In the genomic region with DNA sequence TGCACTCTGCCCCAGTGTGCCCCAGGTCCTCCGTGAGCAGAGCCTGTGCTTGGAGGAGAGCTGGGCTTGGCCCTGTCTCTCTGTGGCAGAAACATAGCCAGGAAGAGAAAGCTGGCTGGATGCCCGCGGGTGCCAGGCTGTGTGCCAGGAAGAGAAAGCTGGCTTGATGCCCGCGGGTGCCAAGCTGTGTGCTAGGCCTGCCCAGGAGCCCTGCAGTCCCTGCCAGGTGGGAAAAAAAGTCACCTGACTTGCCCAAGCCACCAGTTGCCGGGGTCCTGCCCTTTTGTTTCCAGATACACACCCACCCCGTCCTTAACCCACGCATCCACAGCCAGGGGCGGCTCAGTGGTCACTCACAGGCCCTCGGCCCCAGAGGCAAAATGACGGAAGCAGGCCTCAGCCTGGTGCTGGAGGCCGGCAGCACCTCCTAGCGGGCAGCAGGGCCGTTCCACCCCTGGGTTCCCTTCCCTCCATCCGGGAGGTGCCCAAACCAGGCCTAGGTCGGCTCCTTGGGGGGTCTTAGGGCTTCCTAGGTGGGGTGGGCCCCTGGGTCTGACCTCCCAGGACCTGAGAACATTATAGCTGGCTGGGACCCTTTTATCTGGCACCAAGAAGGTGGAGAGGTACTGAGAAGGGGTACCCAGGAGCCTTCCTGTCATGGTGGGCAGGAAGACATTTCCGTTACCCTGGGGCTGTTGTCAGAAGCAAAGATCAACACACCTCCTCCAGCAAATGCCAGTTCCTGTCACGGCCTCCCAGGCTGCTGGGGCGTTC, we compare ENCODE assay signal across 8 cellular contexts. TPM values are rescaled to one million over a fixed set of nuclear protein-coding genes. Genes with fewer than 3 reads are reported as not detected.
A peak's percentile ranks its signal among the peaks of the same experiment; 100 is the strongest.
DNase-seq lines count a peak whose midpoint lies in the region; ATAC-seq and TF ChIP-seq lines count a peak whose summit lies in the region.

No MANE protein-coding gene starts in this region.

- TF ChIP-seq CTCF in GM12865 (IDR thresholded peaks at IDR 0.05; ENCODE audit: insufficient read depth, low read depth, low read length, missing control alignments) = peak; percentile 49
- TF ChIP-seq CTCF in neural progenitor cell (IDR thresholded peaks at IDR 0.05) = peak; percentile 22

- no peaks in the 10 kb centered on the region for H3K9me3 ChIP-seq in neural progenitor cell (ENCODE audit: low read depth)

- H3K4me3 ChIP-seq in GM12865 (ENCODE audit: low read depth, low read length) = no peak overlapping the region
- no peak overlapping the region for H3K4me3 ChIP-seq in neural progenitor cell

- H3K9ac ChIP-seq in neural progenitor cell = no peak overlapping the region

- peak overlapping the region; percentile 77 to 86 for H3K4me3 Mint-ChIP-seq in effector memory CD8-positive, alpha-beta T cell
- no peak overlapping the region for H3K4me3 Mint-ChIP-seq in neural progenitor cell

- H2AFZ ChIP-seq in neural progenitor cell (replicated peaks) = no peak overlapping the region

- no peaks in the 10 kb centered on the region for H3K36me3 ChIP-seq in neural progenitor cell

- peaks cover 72% of the 10 kb centered on the region for H3K36me3 Mint-ChIP-seq in effector memory CD8-positive, alpha-beta T cell (ENCODE audit: insufficient read depth)
- no peaks in the 10 kb centered on the region for H3K36me3 Mint-ChIP-seq in neural progenitor cell

- H3K79me2 ChIP-seq in neural progenitor cell (ENCODE audit: low read depth) = no peaks in the 10 kb centered on the region

- no peak overlapping the region for H3K4me2 ChIP-seq in neural progenitor cell

- H3K27me3 Mint-ChIP-seq in effector memory CD8-positive, alpha-beta T cell = no peaks in the 10 kb centered on the region
- H3K27me3 Mint-ChIP-seq in neural progenitor cell (ENCODE audit: insufficient read depth, low read depth) = peaks cover 3% of the 10 kb centered on the region

- peaks cover 13% of the 10 kb centered on the region for H3K4me1 ChIP-seq in neural progenitor cell

- peak overlapping the region; percentile 71 to 93 for H3K27ac Mint-ChIP-seq in effector memory CD8-positive, alpha-beta T cell
- H3K27ac Mint-ChIP-seq in neural progenitor cell = no peak overlapping the region

- no peaks in the 10 kb centered on the region for H3K27me3 ChIP-seq in neural progenitor cell

- H3K27ac ChIP-seq in neural progenitor cell = no peak overlapping the region

- no peaks in the 10 kb centered on the region for H3F3A ChIP-seq in neural progenitor cell (ENCODE audit: low read depth)

- no peak for DNase-seq in GM12865 (ENCODE audit: low read depth)
- peak; percentile 64 for DNase-seq in NCI-H2029 treated with DMSO at 0.1 percent for 48 hours (lab: John Stamatoyannopoulos, UW)
- peak; percentile 57 for DNase-seq in activated CD4-positive, alpha-beta T cell treated with anti-CD3 and anti-CD28 coated beads, Interleukin-2, amount 50 U/mL, for 1 hour
- peak; percentile 59 to 62 (median 60) for DNase-seq in effector memory CD8-positive, alpha-beta T cell
- no peak for DNase-seq in neural progenitor cell (ENCODE audit: low spot score)
- no peak for DNase-seq in KG1 (lab: John Stamatoyannopoulos, UW)
- DNase-seq in NCI-H748 (lab: John Stamatoyannopoulos, UW; ENCODE audit: unreplicated experiment) = no peak

- H3K9me3 Mint-ChIP-seq in effector memory CD8-positive, alpha-beta T cell = no peaks in the 10 kb centered on the region
- no peaks in the 10 kb centered on the region for H3K9me3 Mint-ChIP-seq in neural progenitor cell

- no peaks in the 10 kb centered on the region for H4K20me1 ChIP-seq in neural progenitor cell (ENCODE audit: low read depth)

- peak; percentile 68 for ATAC-seq in effector memory CD8-positive, alpha-beta T cell (replicated peaks)
- no peak for ATAC-seq in HG03135 (IDR thresholded peaks at IDR 0.05; ENCODE audit: unreplicated experiment)

- peaks cover 54 to 57% of the 10 kb centered on the region in 2 donors for H3K4me1 Mint-ChIP-seq in effector memory CD8-positive, alpha-beta T cell (ENCODE audit: low read depth in 2 of 2)
- peaks cover 5% of the 10 kb centered on the region for H3K4me1 Mint-ChIP-seq in neural progenitor cell

RNA-seq across cellular contexts. Expression of gene ITGB2, which starts 9.1 kb away (rescaled TPM):
- total RNA-seq in neural progenitor cell (ENCODE audit: low replicate concordance) = 0.09 TPM in 1 of 2 replicates, not detected in the other

RNA-seq across cellular contexts. Expression of gene SLX9, which starts 28.3 kb away (rescaled TPM):
- 4.7 and 17.1 TPM in 2 replicates for total RNA-seq in neural progenitor cell (ENCODE audit: low replicate concordance)

RNA-seq across cellular contexts. Expression of gene PTTG1IP, which starts 38.1 kb away (rescaled TPM):
- 162 and 192 TPM in 2 replicates for total RNA-seq in neural progenitor cell (ENCODE audit: low replicate concordance)

Comparison
In these comparisons a context has a peak if more than half of its experiments do, and no peak if none do; other contexts are left out.
1. DNase-seq: peak in NCI-H2029 treated with DMSO at 0.1 percent for 48 hours (single experiment), activated CD4-positive, alpha-beta T cell treated with anti-CD3 and anti-CD28 coated beads, Interleukin-2, amount 50 U/mL, for 1 hour (single experiment) and effector memory CD8-positive, alpha-beta T cell (3 of 3); none in GM12865 (single experiment), neural progenitor cell (single experiment), KG1 (single experiment) and NCI-H748 (single experiment).